ENCODE assay signal across 12 cellular contexts in the genomic region with DNA sequence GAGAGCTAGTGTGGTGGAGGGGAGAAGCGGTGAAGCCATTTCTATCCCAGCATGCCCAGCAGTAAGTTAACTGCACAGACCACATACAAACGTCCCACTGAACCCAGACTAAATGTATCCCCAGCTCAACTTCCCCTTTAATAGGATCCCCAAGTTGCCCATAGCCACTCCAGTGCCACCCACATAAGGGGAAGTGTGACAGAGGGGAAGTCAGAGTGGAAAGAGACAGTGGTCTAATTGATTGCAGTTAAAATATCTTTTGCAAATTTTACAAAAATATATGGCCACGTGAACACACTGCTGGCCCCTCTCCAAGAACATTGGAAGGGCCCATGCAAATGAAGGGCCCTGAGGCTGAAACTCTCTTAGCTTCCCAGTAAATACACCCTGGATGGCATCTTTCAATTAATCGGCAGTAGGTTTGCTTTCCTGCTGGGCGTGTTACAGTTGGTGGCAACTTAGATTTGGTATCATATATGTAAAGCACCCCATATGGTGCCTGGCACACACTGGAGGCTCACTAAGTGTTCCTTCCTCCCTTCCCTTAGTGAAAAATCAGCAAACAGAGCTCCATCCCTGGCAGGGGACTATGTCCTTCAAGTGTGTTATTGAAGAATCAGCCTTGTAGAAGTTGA.
A peak's percentile ranks its signal among the peaks of the same experiment; 100 is the strongest.
DNase-seq lines count a peak whose midpoint lies in the region; ATAC-seq and TF ChIP-seq lines count a peak whose summit lies in the region.
"Had no signal": no experiment of that assay in that cellular context is flagged by ENCODE, and none has a peak within 500 bp of the region (broad histone marks: within the 10 kb centered on the region; RNA-seq: fewer than 3 reads in every experiment).

No MANE protein-coding gene starts in this region.

- ATAC-seq in heart left ventricle (peak; percentile 45 to 78 (median 69)), upper lobe of left lung (ENCODE audit: low FRiP score in 2 of 2) (peak; percentile 72 to 85), HG02970 (IDR thresholded peaks at IDR 0.05; ENCODE audit: low FRiP score, unreplicated experiment) (no peak), HG03095 (IDR thresholded peaks at IDR 0.05; ENCODE audit: unreplicated experiment) (no peak)
- ATAC-seq: activated T-cell treated with anti-CD3 and anti-CD28 coated beads, Interleukin-2, amount 50 U/mL, for 4 hours had no signal

- H3K27ac ChIP-seq in OCI-LY3 (ENCODE audit: low read length): no peak overlapping the region
- H3K27ac ChIP-seq in heart left ventricle: peak overlapping the region in 1 of 12 donors; percentile 66
- no peak overlapping the region for H3K27ac ChIP-seq in upper lobe of left lung
- H3K27ac ChIP-seq: RWPE1 had no signal

- 71 to 77% (median 75%) methylated on average over 5 of the region's 5 CpGs for WGBS in heart left ventricle, 4 donors
- 54 to 66% methylated on average over 5 of the region's 5 CpGs for WGBS in upper lobe of left lung, 2 donors

- H3K36me3 ChIP-seq in OCI-LY3 (replicated peaks; ENCODE audit: low read depth, low read length): no peaks in the 10 kb centered on the region
- H3K36me3 ChIP-seq in heart left ventricle: no peaks in the 10 kb centered on the region
- no peaks in the 10 kb centered on the region for H3K36me3 ChIP-seq in upper lobe of left lung

- no peak for TF ChIP-seq POLR2A in heart left ventricle (IDR thresholded peaks at IDR 0.05)
- no peak for TF ChIP-seq POLR2A in upper lobe of left lung (IDR thresholded peaks at IDR 0.05)

- intact Hi-C loops in heart left ventricle (cut with DNase I): loop anchor here in 1 of 10 donors (10.0 kb wide), 1 partner anchor 174 kb away; no protein-coding TSS in a partner anchor

- no peak for TF ChIP-seq EP300 in upper lobe of left lung (IDR thresholded peaks at IDR 0.05)

- H3K4me3 ChIP-seq in OCI-LY3 (ENCODE audit: low read length) (no peak overlapping the region), heart left ventricle (no peak overlapping the region), upper lobe of left lung (no peak overlapping the region)

- peak overlapping the region; percentile 50 for H3K4me2 ChIP-seq in OCI-LY3 (ENCODE audit: low read length)

- H3K27me3 ChIP-seq in OCI-LY3 (ENCODE audit: low read depth, low read length) (peaks cover 7% of the 10 kb centered on the region; the same call in 1 of the 2 replicates), heart left ventricle (no peaks in the 10 kb centered on the region), upper lobe of left lung (no peaks in the 10 kb centered on the region)

- H3K4me1 ChIP-seq in OCI-LY3 (ENCODE audit: low read length): peaks cover 16% of the 10 kb centered on the region
- H3K4me1 ChIP-seq in heart left ventricle: peaks cover 0 to 60% (median 20%) of the 10 kb centered on the region in 12 donors
- peaks cover 12 to 15% (median 14%) of the 10 kb centered on the region in 4 donors for H3K4me1 ChIP-seq in upper lobe of left lung

- H3K79me2 ChIP-seq in OCI-LY3 (ENCODE audit: low read length): no peaks in the 10 kb centered on the region

- TF ChIP-seq CTCF in OCI-LY3 (IDR thresholded peaks at IDR 0.05; ENCODE audit: low read depth, low read length) (no peak), heart left ventricle (IDR thresholded peaks at IDR 0.05) (no peak), upper lobe of left lung (IDR thresholded peaks at IDR 0.05) (no peak)

- H3K9me3 ChIP-seq in OCI-LY3 (ENCODE audit: insufficient read depth, low read length) (no peaks in the 10 kb centered on the region; the same call in 1 of the 2 replicates), heart left ventricle (peaks cover 0 to 7% (median 0%) of the 10 kb centered on the region in 12 donors), upper lobe of left lung (peaks cover 0 to 5% (median 0%) of the 10 kb centered on the region in 4 donors)

- no peaks in the 10 kb centered on the region for H4K20me1 ChIP-seq in OCI-LY3 (ENCODE audit: insufficient read depth, low read length)

- H3K9ac ChIP-seq in OCI-LY3 (ENCODE audit: low read length): no peak overlapping the region

- H2AFZ ChIP-seq in OCI-LY3 (ENCODE audit: low read depth, low read length): no peak overlapping the region; the same call in 1 of the 2 replicates

- DNase-seq in NCI-H2171 treated with DMSO at 0.1 percent for 48 hours (lab: John Stamatoyannopoulos, UW) (peak; percentile 23), NCI-H2171 (lab: John Stamatoyannopoulos, UW) (no peak), heart left ventricle (peak in 3 of 5 donors; percentile 17 to 50 (median 27)), upper lobe of left lung (peak in 1 of 2 donors; percentile 28), A172 (ENCODE audit: low spot score) (no peak)
- DNase-seq: activated B cell treated with CpG ODN at 0.5 μM for 24 hours; activated T-cell treated with anti-CD3 and anti-CD28 coated beads, Interleukin-2, amount 50 U/mL, for 4 hours; NCI-H2029 treated with DMSO at 0.1 percent for 48 hours had no signal

Comparison
In these comparisons a context has a peak if more than half of its experiments do, and no peak if none do; other contexts are left out.
1. DNase-seq: peak in NCI-H2171 treated with DMSO at 0.1 percent for 48 hours (single experiment) and heart left ventricle (3 of 5); none in NCI-H2171 (single experiment) and A172 (single experiment).
2. ATAC-seq: peak in heart left ventricle (4 of 4) and upper lobe of left lung (2 of 2); none in HG02970 (single experiment) and HG03095 (single experiment).